Comparison of ENCODE assay signal across 10 cellular contexts in the genomic region with DNA sequence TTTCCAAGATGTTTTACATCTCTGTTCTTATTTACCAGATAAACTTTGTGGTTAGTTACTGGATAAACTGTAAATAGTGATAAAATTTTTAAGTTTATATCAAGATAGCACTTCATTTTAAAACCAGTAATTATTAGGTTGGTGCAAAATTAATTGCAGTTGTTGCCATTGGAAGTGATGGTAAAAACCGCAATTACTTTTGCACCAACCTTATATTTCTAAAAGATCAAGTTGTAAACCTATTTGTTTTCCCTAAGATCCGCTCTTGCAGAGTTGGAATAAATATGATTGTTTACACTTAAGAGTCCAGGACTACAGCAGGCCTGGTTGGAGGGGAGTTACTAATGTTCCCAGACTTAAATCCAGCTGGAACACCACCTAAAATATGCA. TPM values are rescaled to one million over a fixed set of nuclear protein-coding genes. Genes with fewer than 3 reads are reported as not detected.
DNase-seq lines count a peak whose midpoint lies in the region; ATAC-seq, FAIRE-seq and TF ChIP-seq lines count a peak whose summit lies in the region.
"Had no signal": no experiment of that assay in that cellular context is flagged by ENCODE, and none has a peak within 500 bp of the region (broad histone marks: within the 10 kb centered on the region; RNA-seq: fewer than 3 reads in every experiment).

No MANE protein-coding gene starts in this region.

- TF ChIP-seq CTCF in bronchial epithelial cell (IDR thresholded peaks at IDR 0.05; ENCODE audit: insufficient read depth, low read length, severe bottlenecking) (no peak), suprapubic skin (IDR thresholded peaks at IDR 0.05) (no peak)

- intact Hi-C loops in activated CD4-positive, alpha-beta T cell treated with anti-CD3 and anti-CD28 coated beads for 36 hours (cut with DNase I, micrococcal nuclease), result no loop called here

- CTCF ChIA-PET in activated CD4-positive, alpha-beta T cell treated with anti-CD3 and anti-CD28 coated beads for 36 hours (lab: Charles Lee), result interaction anchor here (1.3 kb wide), 1 partner anchor 14 kb away, joined by 3 read pairs; no protein-coding TSS in a partner anchor

- H3K27ac Mint-ChIP-seq in activated CD4-positive, alpha-beta T cell treated with anti-CD3 and anti-CD28 coated beads for 36 hours, result no peak overlapping the region
- no peak overlapping the region for H3K27ac Mint-ChIP-seq in memory B cell

- no peak for TF ChIP-seq EP300 in suprapubic skin (IDR thresholded peaks at IDR 0.05)

- H3K27ac ChIP-seq in suprapubic skin, result no peak overlapping the region

- no peak for TF ChIP-seq POLR2A in suprapubic skin (IDR thresholded peaks at IDR 0.05)

- WGBS in suprapubic skin, result 17% methylated on average over 2 of the region's 2 CpGs

- H3K27me3 Mint-ChIP-seq in activated CD4-positive, alpha-beta T cell treated with anti-CD3 and anti-CD28 coated beads for 36 hours, result peaks cover 4% of the 10 kb centered on the region
- peaks cover 6% of the 10 kb centered on the region for H3K27me3 Mint-ChIP-seq in memory B cell

- no peaks in the 10 kb centered on the region for H3K36me3 ChIP-seq in bronchial epithelial cell (ENCODE audit: control insufficient read depth, insufficient read depth, low read length)
- H3K36me3 ChIP-seq in suprapubic skin, result no peaks in the 10 kb centered on the region

- POLR2A ChIA-PET in activated CD4-positive, alpha-beta T cell treated with anti-CD3 and anti-CD28 coated beads for 36 hours (lab: Charles Lee), result no interaction called here

- H3K4me1 Mint-ChIP-seq in activated CD4-positive, alpha-beta T cell treated with anti-CD3 and anti-CD28 coated beads for 36 hours, result peaks cover 5% of the 10 kb centered on the region
- H3K4me1 Mint-ChIP-seq in memory B cell, result peaks cover 12% of the 10 kb centered on the region

- H3K9me3 Mint-ChIP-seq in activated CD4-positive, alpha-beta T cell treated with anti-CD3 and anti-CD28 coated beads for 36 hours (ENCODE audit: low read depth), result no peaks in the 10 kb centered on the region
- H3K9me3 Mint-ChIP-seq in memory B cell, result no peaks in the 10 kb centered on the region

- H3K4me1 ChIP-seq in suprapubic skin, result peaks cover 13% of the 10 kb centered on the region

- no peaks in the 10 kb centered on the region for H3K36me3 Mint-ChIP-seq in activated CD4-positive, alpha-beta T cell treated with anti-CD3 and anti-CD28 coated beads for 36 hours (ENCODE audit: low read depth)
- peaks cover 4% of the 10 kb centered on the region for H3K36me3 Mint-ChIP-seq in memory B cell

- FAIRE-seq in bronchial epithelial cell (lab: Jason Lieb, UNC), result no peak
- FAIRE-seq: A204.1 had no signal

- H3K27me3 ChIP-seq in bronchial epithelial cell (ENCODE audit: control insufficient read depth, insufficient read depth, low read length), result no peaks in the 10 kb centered on the region
- no peaks in the 10 kb centered on the region for H3K27me3 ChIP-seq in suprapubic skin

- H3K4me3 ChIP-seq in bronchial epithelial cell (ENCODE audit: low read depth, low read length), result peak overlapping the region; percentile 58
- peak overlapping the region; percentile 53 for H3K4me3 ChIP-seq in suprapubic skin

- no peaks in the 10 kb centered on the region for H3K9me3 ChIP-seq in suprapubic skin

- no peak for ATAC-seq in activated CD4-positive, alpha-beta T cell treated with anti-CD3 and anti-CD28 coated beads for 36 hours
- ATAC-seq in memory B cell (ENCODE audit: low read depth), result no peak

- H3K4me3 Mint-ChIP-seq in activated CD4-positive, alpha-beta T cell treated with anti-CD3 and anti-CD28 coated beads for 36 hours, result peak overlapping the region; percentile 65
- H3K4me3 Mint-ChIP-seq in memory B cell, result peak overlapping the region; percentile 75

- no peak for DNase-seq in activated CD4-positive, alpha-beta T cell treated with anti-CD3 and anti-CD28 coated beads for 36 hours
- no peak for DNase-seq in activated CD4-positive, alpha-beta T cell treated with anti-CD3 and anti-CD28 coated beads for 4 hours
- DNase-seq in bronchial epithelial cell (ENCODE audit: low read depth) (no peak), memory B cell (ENCODE audit: low spot score in 2 of 2) (no peak), suprapubic skin (ENCODE audit: low spot score in 2 of 2) (no peak), cerebellar cortex (ENCODE audit: low spot score) (no peak), HT-29 (ENCODE audit: low spot score) (no peak), NCI-H146 (lab: John Stamatoyannopoulos, UW) (no peak)
- DNase-seq: SHP77 treated with DMSO at 0.1 percent for 48 hours had no signal

RNA-seq across cellular contexts. Expression of a gene that starts 0.5 kb away (rescaled TPM):
- total RNA-seq in activated CD4-positive, alpha-beta T cell treated with anti-CD3 and anti-CD28 coated beads for 36 hours, result under 1 TPM; 0.65 to 0.82 TPM
- total RNA-seq in bronchial epithelial cell, result 8.4 and 15.7 TPM in 2 replicates
- 10 to 100 TPM; 20.1 to 46.9 (median 30.4) TPM for total RNA-seq in suprapubic skin
- total RNA-seq in HT-29 (2014; rRNA removed; shearing (Covaris generic)), result not detected in 2 replicates

RNA-seq across cellular contexts. Expression of a gene that starts 59.3 kb away (rescaled TPM):
- total RNA-seq in activated CD4-positive, alpha-beta T cell treated with anti-CD3 and anti-CD28 coated beads for 36 hours, result 10 to 100 TPM; 49.9 to 56.7 TPM
- total RNA-seq in bronchial epithelial cell, result 0.64 and 0.79 TPM in 2 replicates
- total RNA-seq in suprapubic skin, result 1 to 10 TPM; 2.0 to 3.5 (median 2.8) TPM
- total RNA-seq in HT-29 (2014; rRNA removed; shearing (Covaris generic)), result 3.9 and 5.3 TPM in 2 replicates
